In the genomic region with DNA sequence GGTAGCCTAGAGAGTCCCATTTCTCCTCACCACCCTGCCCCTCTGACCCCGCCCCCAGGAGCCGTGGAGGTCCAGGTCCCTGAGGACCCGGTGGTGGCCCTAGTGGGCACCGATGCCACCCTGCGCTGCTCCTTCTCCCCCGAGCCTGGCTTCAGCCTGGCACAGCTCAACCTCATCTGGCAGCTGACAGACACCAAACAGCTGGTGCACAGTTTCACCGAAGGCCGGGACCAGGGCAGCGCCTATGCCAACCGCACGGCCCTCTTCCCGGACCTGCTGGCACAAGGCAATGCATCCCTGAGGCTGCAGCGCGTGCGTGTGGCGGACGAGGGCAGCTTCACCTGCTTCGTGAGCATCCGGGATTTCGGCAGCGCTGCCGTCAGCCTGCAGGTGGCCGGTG, we compare ENCODE assay signal across 8 cellular contexts. TPM values are rescaled to one million over a fixed set of nuclear protein-coding genes. Genes with fewer than 3 reads are reported as not detected.
DNase-seq lines count a peak whose midpoint lies in the region; ATAC-seq, FAIRE-seq and TF ChIP-seq lines count a peak whose summit lies in the region.
"Not testable (repeated sequence)": the region's sequence is repeated elsewhere in the genome, so short reads cannot be mapped to it uniquely, and the experiment has no call there.
"Had no signal": no experiment of that assay in that cellular context is flagged by ENCODE, and none has a peak within 500 bp of the region (broad histone marks: within the 10 kb centered on the region; RNA-seq: fewer than 3 reads in every experiment).

No MANE protein-coding gene starts in this region.

- not testable (repeated sequence) for H3K36me3 Mint-ChIP-seq in activated CD8-positive, alpha-beta T cell treated with anti-CD3 and anti-CD28 coated beads for 36 hours (ENCODE audit: low read depth)
- H3K36me3 Mint-ChIP-seq in endodermal cell (ENCODE audit: low read depth): peaks cover 44% of the 10 kb centered on the region

- FAIRE-seq in HepG2 (lab: Jason Lieb, UNC): not testable (repeated sequence)

- TF ChIP-seq CTCF in GM12864 (IDR thresholded peaks at IDR 0.05; ENCODE audit: low read depth, low read length, missing control alignments) (peak; percentile 9), endodermal cell (conservative IDR thresholded peaks at IDR 0.05) (peak; percentile 44), HepG2 (CRISPR knock-in tag; IDR thresholded peaks at IDR 0.05) (0 out of 2 replicates have a peak, but pooled peaks have one; percentile 3)
- not testable (repeated sequence) for TF ChIP-seq CTCF in HCT116 (IDR thresholded peaks at IDR 0.05 in 2 of 3, conservative IDR thresholded peaks at IDR 0.05 in 1 of 3; ENCODE audit: borderline replicate concordance in 1 of 3, insufficient read depth in 1 of 3, low read depth in 2 of 3, low read length in 2 of 3)
- peak; percentile 8 for TF ChIP-seq CTCF in activated CD8-positive, alpha-beta T cell treated with anti-CD3 and anti-CD28 coated beads for 36 hours (IDR thresholded peaks at IDR 0.05)

- in situ Hi-C loops in HepG2 (cut with HindIII; ENCODE audit: extremely low pct_ligation_motif_present, low pct_unique_long_range_greater_than_20kb): loop anchor here (10.0 kb wide), 1 partner anchor 399 kb away; no protein-coding TSS in a partner anchor

- H3K27ac ChIP-seq in HCT116 (ENCODE audit: low read depth, low read length); endodermal cell (ENCODE audit: low read depth, low read length); HepG2 (ENCODE audit: extremely low read length, insufficient read depth, low read length): not testable (repeated sequence)

- not testable (repeated sequence) for H3K4me3 Mint-ChIP-seq in activated CD8-positive, alpha-beta T cell treated with anti-CD3 and anti-CD28 coated beads for 36 hours; endodermal cell

- peaks cover 10% of the 10 kb centered on the region; the same call in 1 of the 2 replicates for H3K79me2 ChIP-seq in HCT116 (ENCODE audit: insufficient read depth, low read length)
- not testable (repeated sequence) for H3K79me2 ChIP-seq in HepG2 (ENCODE audit: insufficient read depth, low read length)

- H3K36me3 ChIP-seq in HCT116 (ENCODE audit: control insufficient read depth in 1 of 2, insufficient read depth in 2 of 2, low read length in 2 of 2) (peaks cover 8 to 16% of the 10 kb centered on the region in 2 experiments; a peak in 2 of 4 replicates), endodermal cell (ENCODE audit: control insufficient read depth, insufficient read depth, low read length) (peaks cover 47% of the 10 kb centered on the region), HepG2 (replicated peaks in 1 of 2; ENCODE audit: control insufficient read depth in 1 of 2, insufficient read depth in 2 of 2, low read length in 2 of 2) (peaks cover 11 to 40% of the 10 kb centered on the region in 2 experiments; a peak in 4 of 5 replicates)

- H3K9me3 Mint-ChIP-seq in activated CD8-positive, alpha-beta T cell treated with anti-CD3 and anti-CD28 coated beads for 36 hours; endodermal cell: not testable (repeated sequence)

- not testable (repeated sequence) for TF ChIP-seq RAD21 in HCT116 (IDR thresholded peaks at IDR 0.05; ENCODE audit: low read depth); HepG2 (CRISPR knock-in tag; IDR thresholded peaks at IDR 0.05)

- H3K27me3 Mint-ChIP-seq in activated CD8-positive, alpha-beta T cell treated with anti-CD3 and anti-CD28 coated beads for 36 hours: peaks cover 26% of the 10 kb centered on the region
- H3K27me3 Mint-ChIP-seq in endodermal cell (ENCODE audit: insufficient read depth): not testable (repeated sequence)

- not testable (repeated sequence) for H3K4me2 ChIP-seq in HCT116 (ENCODE audit: low read length); HepG2 (ENCODE audit: low read depth, low read length)

- intact Hi-C loops in HCT116 (cut with micrococcal nuclease): not testable (repeated sequence)
- intact Hi-C loops in activated CD8-positive, alpha-beta T cell treated with anti-CD3 and anti-CD28 coated beads for 36 hours (cut with micrococcal nuclease): loop anchor here (5.0 to 10.0 kb wide), 3 partner anchors 66 to 399 kb away; no protein-coding TSS in a partner anchor
- intact Hi-C loops in HepG2 (cut with micrococcal nuclease; ENCODE audit: unreplicated experiment): loop anchor here (5.0 kb wide), 1 partner anchor 66 kb away; no protein-coding TSS in a partner anchor

- not testable (repeated sequence) for H3K9me2 ChIP-seq in HCT116 (ENCODE audit: insufficient read depth)

- POLR2A ChIA-PET in HCT116 (lab: Charles Lee); HepG2 (lab: Yijun Ruan, JAX): not testable (repeated sequence)
- POLR2A ChIA-PET in activated CD8-positive, alpha-beta T cell treated with anti-CD3 and anti-CD28 coated beads for 36 hours (lab: Charles Lee): interaction anchor here (0.6 kb wide), 1 partner anchor 144 kb away, joined by 3 read pairs; no protein-coding TSS in a partner anchor

- H2AFZ ChIP-seq in HCT116 (ENCODE audit: low read depth, low read length, poor library complexity, severe bottlenecking); HepG2 (ENCODE audit: low read length): not testable (repeated sequence)

- H3K27ac Mint-ChIP-seq in activated CD8-positive, alpha-beta T cell treated with anti-CD3 and anti-CD28 coated beads for 36 hours; endodermal cell: not testable (repeated sequence)

- not testable (repeated sequence) for H3K4me1 Mint-ChIP-seq in activated CD8-positive, alpha-beta T cell treated with anti-CD3 and anti-CD28 coated beads for 36 hours (ENCODE audit: low read depth); endodermal cell

- not testable (repeated sequence) for H3K27me3 ChIP-seq in HCT116 (ENCODE audit: insufficient read depth, low read length); endodermal cell (ENCODE audit: control insufficient read depth, insufficient read depth, low read length, poor library complexity, severe bottlenecking); HepG2 (ENCODE audit: control insufficient read depth in 1 of 2, insufficient read depth in 2 of 2, low read length in 2 of 2)

- CTCF ChIA-PET in HCT116 (lab: Charles Lee): interaction anchor here (2.9 kb wide), 1 partner anchor 143 kb away, joined by 13 read pairs; no protein-coding TSS in a partner anchor
- CTCF ChIA-PET in activated CD8-positive, alpha-beta T cell treated with anti-CD3 and anti-CD28 coated beads for 36 hours (lab: Charles Lee): interaction anchor here (0.8 to 13.0 kb wide), 11 partner anchors 11 to 462 kb away, joined by 3 to 349 read pairs (median 4); a partner anchor contains a TSS
- CTCF ChIA-PET in HepG2 (lab: Yijun Ruan, JAX; ENCODE audit: low intra/inter-chr PET ratio, low total read pairs): not testable (repeated sequence)

- not testable (repeated sequence) for TF ChIP-seq POLR2A in HCT116 (IDR thresholded peaks at IDR 0.05; ENCODE audit: borderline replicate concordance, extremely low read depth, insufficient read depth, insufficient read length); HepG2 (IDR thresholded peaks at IDR 0.05; ENCODE audit: insufficient read depth in 1 of 2, low read depth in 2 of 2, low read length in 2 of 2)

- not testable (repeated sequence) for H3K4me3 ChIP-seq in GM12864 (ENCODE audit: low read depth, low read length); HCT116 (replicated peaks in 1 of 2; ENCODE audit: low read depth in 1 of 2, low read length in 2 of 2); endodermal cell (ENCODE audit: low read length); HepG2 (replicated peaks in 1 of 3; ENCODE audit: insufficient read depth in 1 of 3, low read depth in 2 of 3, low read length in 3 of 3)

- not testable (repeated sequence) for H4K20me1 ChIP-seq in HCT116 (ENCODE audit: insufficient read depth); HepG2 (ENCODE audit: insufficient read depth, low read length)

- DNase-seq in GM12864 (ENCODE audit: low read depth); HCT116 (ENCODE audit: low read depth, low spot score); activated CD8-positive, alpha-beta T cell treated with anti-CD3 and anti-CD28 coated beads for 36 hours; endodermal cell; HepG2 (ENCODE audit: low spot score): not testable (repeated sequence)
- DNase-seq in NCI-H1694 treated with DMSO at 0.1 percent for 48 hours (lab: John Stamatoyannopoulos, UW): peak; percentile 1

- RAD21 ChIA-PET in HCT116 (lab: Charles Lee; ENCODE audit: low non-redundant PET in 1 of 2, low total read pairs in 2 of 2, uncharacterized antibody in 2 of 2, unreplicated experiment in 2 of 2): not testable (repeated sequence)

- not testable (repeated sequence) for BruUV-seq in HCT116 (replicated peaks; lab: Mats Ljungman, UMichigan); HepG2 (replicated peaks; lab: Mats Ljungman, UMichigan)

- 96% methylated on average over 14 to 23 of the region's 23 CpGs for WGBS in endodermal cell (ENCODE audit: insufficient coverage in 1 of 2, insufficient read length in 1 of 2), 2 experiments
- WGBS in HepG2 (ENCODE audit: low lambda C conversion rate): 98% methylated on average over 20 of the region's 23 CpGs

- not testable (repeated sequence) for TF ChIP-seq EP300 in HepG2 (IDR thresholded peaks at IDR 0.05; ENCODE audit: low read depth in 2 of 2, low read length in 2 of 2); HepG2 (CRISPR knock-in tag; IDR thresholded peaks at IDR 0.05; ENCODE audit: borderline replicate concordance)

- H3K9me3 ChIP-seq in HCT116 (ENCODE audit: control insufficient read depth in 1 of 2, insufficient read depth in 1 of 2, low read depth in 1 of 2, low read length in 2 of 2); endodermal cell (ENCODE audit: control insufficient read depth, low read length); HepG2 (ENCODE audit: low read length): not testable (repeated sequence)

- H3K4me1 ChIP-seq in HCT116 (ENCODE audit: control insufficient read depth in 1 of 2, insufficient read depth in 2 of 2, low read length in 2 of 2); endodermal cell (ENCODE audit: control insufficient read depth, insufficient read depth, low read length); HepG2 (ENCODE audit: insufficient read depth, low read length): not testable (repeated sequence)

- peak; percentile 33; the same call in 1 of the 2 replicates for ATAC-seq in HCT116
- ATAC-seq in activated CD8-positive, alpha-beta T cell treated with anti-CD3 and anti-CD28 coated beads for 36 hours: not testable (repeated sequence)
- 0 out of 3 replicates have a peak, but pooled peaks have one; percentile 12 for ATAC-seq in HepG2

- H3K9ac ChIP-seq in HCT116 (ENCODE audit: low read length); endodermal cell (ENCODE audit: extremely low read depth, low read length, poor library complexity, severe bottlenecking); HepG2 (ENCODE audit: insufficient read depth, low read depth, low read length): not testable (repeated sequence)

RNA-seq across cellular contexts. Expression of a gene that starts 19.4 kb away (rescaled TPM):
- total RNA-seq in HCT116 (2021; ENCODE audit: unreplicated experiment) (75.4 TPM), endodermal cell (100 to 1,000 TPM; 122 to 133 TPM), HepG2 (2016; rRNA removed; fragmentation: Illumina TruSeq; extraction: Trizol) (32.4 and 55.2 TPM in 2 replicates)
- 75.6 and 102 TPM in 2 replicates for polyA plus RNA-seq in HCT116 (2012)
- under 1 TPM; 0.31 to 0.45 TPM for total RNA-seq in activated CD8-positive, alpha-beta T cell treated with anti-CD3 and anti-CD28 coated beads for 36 hours
- 170 TPM for polyA plus RNA-seq in endodermal cell (2013, experiment 1 of 2)
- polyA plus RNA-seq in endodermal cell (2013, experiment 2 of 2): 168 TPM
- total RNA-seq in HepG2 (2016; cell fraction: cytosol; rRNA removed; fragmentation: Illumina TruSeq; extraction: Trizol; ENCODE audit: low read depth): 16.9 and 18.3 TPM in 2 replicates
- 24.4 and 61.0 TPM in 2 replicates for total RNA-seq in HepG2 (2016; cell fraction: insoluble cytoplasmic fraction; rRNA removed; fragmentation: Illumina TruSeq; extraction: Trizol)
- 46.3 and 47.7 TPM in 2 replicates for total RNA-seq in HepG2 (2016; cell fraction: membrane; rRNA removed; fragmentation: Illumina TruSeq; extraction: Trizol)
- total RNA-seq in HepG2 (2016; cell fraction: nucleus; rRNA removed; fragmentation: Illumina TruSeq; extraction: Trizol): 42.6 and 54.3 TPM in 2 replicates
- 24.6 and 28.0 TPM in 2 replicates for polyA plus RNA-seq in HepG2 (2011; rRNA removed)
- polyA plus RNA-seq in HepG2 (2011; cell fraction: cytosol; rRNA removed): 15.5 and 19.6 TPM in 2 replicates
- polyA plus RNA-seq in HepG2 (2011; cell fraction: nucleus; rRNA removed): 50.4 and 51.5 TPM in 2 replicates
- 33.8 and 47.0 TPM in 2 replicates for polyA plus RNA-seq in HepG2 (2012)
- 17.0 and 19.2 TPM in 2 replicates for polyA plus RNA-seq in HepG2 (2016; cell fraction: cytosol; fragmentation: Illumina TruSeq; extraction: Trizol; ENCODE audit: low read depth)
- polyA plus RNA-seq in HepG2 (2016; cell fraction: insoluble cytoplasmic fraction; fragmentation: Illumina TruSeq; extraction: Trizol; ENCODE audit: low read depth): 38.5 and 39.5 TPM in 2 replicates
- polyA plus RNA-seq in HepG2 (2016; cell fraction: membrane; fragmentation: Illumina TruSeq; extraction: Trizol; ENCODE audit: low read depth): 40.0 and 45.8 TPM in 2 replicates
- polyA plus RNA-seq in HepG2 (2016; cell fraction: nucleus; fragmentation: Illumina TruSeq; extraction: Trizol; ENCODE audit: insufficient read depth, low read depth): 118 and 128 TPM in 2 replicates
- 41.0 and 52.9 TPM in 2 replicates for polyA minus RNA-seq in HepG2 (2011; rRNA and poly(A)+ RNA removed; ENCODE audit: low replicate concordance)
- polyA minus RNA-seq in HepG2 (2011; cell fraction: cytosol; rRNA and poly(A)+ RNA removed): 26.4 and 27.7 TPM in 2 replicates
- 17.9 TPM in 2 replicates for polyA minus RNA-seq in HepG2 (2011; cell fraction: nucleus; rRNA and poly(A)+ RNA removed)
- polyA plus RNA-seq: CD4-positive, alpha-beta memory T cell had no signal

RNA-seq across cellular contexts. Expression of a gene that starts 49.5 kb away (rescaled TPM):
- total RNA-seq in HCT116 (2021; ENCODE audit: unreplicated experiment) (2.0 TPM), endodermal cell (under 1 TPM; 0.33 to 0.55 TPM), HepG2 (2016; rRNA removed; fragmentation: Illumina TruSeq; extraction: Trizol) (not detected in 2 replicates)
- 0.85 and 1.1 TPM in 2 replicates for polyA plus RNA-seq in HCT116 (2012)
- not detected for total RNA-seq in activated CD8-positive, alpha-beta T cell treated with anti-CD3 and anti-CD28 coated beads for 36 hours
- 5.5 TPM for polyA plus RNA-seq in endodermal cell (2013, experiment 1 of 2)
- 4.3 TPM for polyA plus RNA-seq in endodermal cell (2013, experiment 2 of 2)
- total RNA-seq in HepG2 (2016; cell fraction: cytosol; rRNA removed; fragmentation: Illumina TruSeq; extraction: Trizol; ENCODE audit: low read depth): not detected in 2 replicates
- not detected in 2 replicates for total RNA-seq in HepG2 (2016; cell fraction: insoluble cytoplasmic fraction; rRNA removed; fragmentation: Illumina TruSeq; extraction: Trizol)
- total RNA-seq in HepG2 (2016; cell fraction: membrane; rRNA removed; fragmentation: Illumina TruSeq; extraction: Trizol): not detected in 2 replicates
- not detected in 2 replicates for total RNA-seq in HepG2 (2016; cell fraction: nucleus; rRNA removed; fragmentation: Illumina TruSeq; extraction: Trizol)
- not detected in 2 replicates for polyA plus RNA-seq in HepG2 (2011; rRNA removed)
- not detected in 2 replicates for polyA plus RNA-seq in HepG2 (2011; cell fraction: cytosol; rRNA removed)
- not detected in 2 replicates for polyA plus RNA-seq in HepG2 (2011; cell fraction: nucleus; rRNA removed)
- not detected in 2 replicates for polyA plus RNA-seq in HepG2 (2012)
- not detected in 2 replicates for polyA plus RNA-seq in HepG2 (2016; cell fraction: cytosol; fragmentation: Illumina TruSeq; extraction: Trizol; ENCODE audit: low read depth)
- not detected in 2 replicates for polyA plus RNA-seq in HepG2 (2016; cell fraction: insoluble cytoplasmic fraction; fragmentation: Illumina TruSeq; extraction: Trizol; ENCODE audit: low read depth)
- not detected in 2 replicates for polyA plus RNA-seq in HepG2 (2016; cell fraction: membrane; fragmentation: Illumina TruSeq; extraction: Trizol; ENCODE audit: low read depth)
- not detected in 2 replicates for polyA plus RNA-seq in HepG2 (2016; cell fraction: nucleus; fragmentation: Illumina TruSeq; extraction: Trizol; ENCODE audit: insufficient read depth, low read depth)
- polyA minus RNA-seq in HepG2 (2011; rRNA and poly(A)+ RNA removed; ENCODE audit: low replicate concordance): not detected in 2 replicates
- not detected in 2 replicates for polyA minus RNA-seq in HepG2 (2011; cell fraction: cytosol; rRNA and poly(A)+ RNA removed)
- not detected in 2 replicates for polyA minus RNA-seq in HepG2 (2011; cell fraction: nucleus; rRNA and poly(A)+ RNA removed)
- total RNA-seq: Calu3; CD4-positive, alpha-beta memory T cell had no signal
- polyA plus RNA-seq: CD4-positive, alpha-beta memory T cell had no signal

Comparison
In these comparisons a context has a peak if more than half of its experiments do, and no peak if none do; other contexts are left out.
1. RNA of a gene that starts 19.4 kb away (total RNA-seq): 122 to 133 TPM in endodermal cell, 75.4 TPM in HCT116 (single experiment) and 16.9 to 61.0 TPM in HepG2; 0.31 to 0.45 TPM in activated CD8-positive, alpha-beta T cell treated with anti-CD3 and anti-CD28 coated beads for 36 hours; every median in the first group is over 10 times any median in the second.